Comparison of ENCODE assay signal across 15 cellular contexts in genomic region chr14:92637864-92638263, GRCh38.
DNase-seq lines count a peak whose midpoint lies in the region; ATAC-seq and TF ChIP-seq lines count a peak whose summit lies in the region.
"Had no signal": no experiment of that assay in that cellular context is flagged by ENCODE, and none has a peak within 500 bp of the region (broad histone marks: within the 10 kb centered on the region; RNA-seq: fewer than 3 reads in every experiment).

No MANE protein-coding gene starts in this region.

- ATAC-seq in T-cell (replicated peaks in 1 of 4) = no peak
- ATAC-seq in memory B cell (ENCODE audit: low read depth) = no peak
- no peak for ATAC-seq in stimulated activated naive CD8-positive, alpha-beta T cell treated with anti-CD3 and anti-CD28 coated beads, Interleukin-15, amount 100 ng/mL, for 72 hours
- ATAC-seq in GM18867 (IDR thresholded peaks at IDR 0.05; ENCODE audit: unreplicated experiment) = no peak
- ATAC-seq: Panc1, Right ventricle myocardium inferior had no signal

- no peaks in the 10 kb centered on the region for H3K36me3 ChIP-seq in vagina

- POLR2A ChIA-PET in T-cell (lab: Charles Lee) = no interaction called here

- H3K27me3 Mint-ChIP-seq in activated T-cell treated with anti-CD3 and anti-CD28 coated beads, Interleukin-2, amount 50 U/mL, for 24 hours = no peaks in the 10 kb centered on the region
- H3K27me3 Mint-ChIP-seq in T-cell (no peaks in the 10 kb centered on the region), memory B cell (no peaks in the 10 kb centered on the region)
- H3K27me3 Mint-ChIP-seq in stimulated activated naive CD8-positive, alpha-beta T cell treated with anti-CD3 and anti-CD28 coated beads, Interleukin-15, amount 100 ng/mL, for 72 hours = no peaks in the 10 kb centered on the region

- H3K4me1 Mint-ChIP-seq in activated T-cell treated with anti-CD3 and anti-CD28 coated beads, Interleukin-2, amount 50 U/mL, for 24 hours (ENCODE audit: low read depth) = peaks cover 4% of the 10 kb centered on the region
- H3K4me1 Mint-ChIP-seq in T-cell = peaks cover 9 to 14% (median 13%) of the 10 kb centered on the region in 3 donors
- H3K4me1 Mint-ChIP-seq in memory B cell = peaks cover 25% of the 10 kb centered on the region
- peaks cover 29% of the 10 kb centered on the region for H3K4me1 Mint-ChIP-seq in stimulated activated naive CD8-positive, alpha-beta T cell treated with anti-CD3 and anti-CD28 coated beads, Interleukin-15, amount 100 ng/mL, for 72 hours

- peaks cover 15% of the 10 kb centered on the region for H3K36me3 Mint-ChIP-seq in activated T-cell treated with anti-CD3 and anti-CD28 coated beads, Interleukin-2, amount 50 U/mL, for 24 hours (ENCODE audit: low read depth)
- H3K36me3 Mint-ChIP-seq in T-cell = peaks cover 4% of the 10 kb centered on the region
- H3K36me3 Mint-ChIP-seq in memory B cell = peaks cover 16% of the 10 kb centered on the region

- peak overlapping the region; percentile 18 for H3K27ac Mint-ChIP-seq in activated T-cell treated with anti-CD3 and anti-CD28 coated beads, Interleukin-2, amount 50 U/mL, for 24 hours
- H3K27ac Mint-ChIP-seq in T-cell (peak overlapping the region; percentile 25 to 52), memory B cell (peak overlapping the region; percentile 75)
- H3K27ac Mint-ChIP-seq in stimulated activated naive CD8-positive, alpha-beta T cell treated with anti-CD3 and anti-CD28 coated beads, Interleukin-15, amount 100 ng/mL, for 72 hours = peak overlapping the region; percentile 16 to 81

- no peak for TF ChIP-seq POLR2A in vagina (IDR thresholded peaks at IDR 0.05)

- no peaks in the 10 kb centered on the region for H3K9me3 ChIP-seq in vagina

- peaks cover 6% of the 10 kb centered on the region for H3K4me1 ChIP-seq in vagina

- TF ChIP-seq CTCF in vagina (IDR thresholded peaks at IDR 0.05) = no peak

- H3K9me3 Mint-ChIP-seq in activated T-cell treated with anti-CD3 and anti-CD28 coated beads, Interleukin-2, amount 50 U/mL, for 24 hours = no peaks in the 10 kb centered on the region
- H3K9me3 Mint-ChIP-seq in T-cell (no peaks in the 10 kb centered on the region), memory B cell (no peaks in the 10 kb centered on the region)
- no peaks in the 10 kb centered on the region for H3K9me3 Mint-ChIP-seq in stimulated activated naive CD8-positive, alpha-beta T cell treated with anti-CD3 and anti-CD28 coated beads, Interleukin-15, amount 100 ng/mL, for 72 hours

- intact Hi-C loops in vagina (cut with DNase I) = no loop called here

- no peak overlapping the region for H3K4me3 Mint-ChIP-seq in activated T-cell treated with anti-CD3 and anti-CD28 coated beads, Interleukin-2, amount 50 U/mL, for 24 hours
- H3K4me3 Mint-ChIP-seq in T-cell (no peak overlapping the region), memory B cell (no peak overlapping the region)
- no peak overlapping the region for H3K4me3 Mint-ChIP-seq in stimulated activated naive CD8-positive, alpha-beta T cell treated with anti-CD3 and anti-CD28 coated beads, Interleukin-15, amount 100 ng/mL, for 72 hours

- no peaks in the 10 kb centered on the region for H3K27me3 ChIP-seq in vagina

- DNase-seq in activated T-cell treated with anti-CD3 and anti-CD28 coated beads, Interleukin-2, amount 50 U/mL, for 24 hours = no peak
- DNase-seq in activated T-cell treated with anti-CD3 and anti-CD28 coated beads, Interleukin-2, amount 50 U/mL, for 1 hour = no peak
- DNase-seq in T-cell (no peak), memory B cell (ENCODE audit: low spot score in 2 of 2) (no peak), NCI-H2107 (lab: John Stamatoyannopoulos, UW) (no peak), vagina (ENCODE audit: extremely low spot score in 2 of 2) (no peak)
- DNase-seq in stimulated activated naive CD8-positive, alpha-beta T cell treated with anti-CD3 and anti-CD28 coated beads, Interleukin-15, amount 100 ng/mL, for 72 hours = no peak
- DNase-seq: Karpas-422, MM.1S, NCI-H2029, NCI-H510A had no signal

- no peak overlapping the region for H3K27ac ChIP-seq in vagina
- H3K27ac ChIP-seq: SK-N-MC had no signal

- H3K4me3 ChIP-seq in vagina = no peak overlapping the region
- H3K4me3 ChIP-seq: SK-N-MC had no signal

- CTCF ChIA-PET in T-cell (lab: Charles Lee) = no interaction called here

Comparison
In these comparisons a context has a peak if more than half of its experiments do, and no peak if none do; other contexts are left out.
1. H3K27ac Mint-ChIP-seq: peak in every context shown above with its lines; median percentile 75 in memory B cell; 48 in stimulated activated naive CD8-positive, alpha-beta T cell treated with anti-CD3 and anti-CD28 coated beads, Interleukin-15, amount 100 ng/mL, for 72 hours; 38 in T-cell; 18 in activated T-cell treated with anti-CD3 and anti-CD28 coated beads, Interleukin-2, amount 50 U/mL, for 24 hours.